Comparison of ENCODE assay signal across 9 cellular contexts in the genomic region with DNA sequence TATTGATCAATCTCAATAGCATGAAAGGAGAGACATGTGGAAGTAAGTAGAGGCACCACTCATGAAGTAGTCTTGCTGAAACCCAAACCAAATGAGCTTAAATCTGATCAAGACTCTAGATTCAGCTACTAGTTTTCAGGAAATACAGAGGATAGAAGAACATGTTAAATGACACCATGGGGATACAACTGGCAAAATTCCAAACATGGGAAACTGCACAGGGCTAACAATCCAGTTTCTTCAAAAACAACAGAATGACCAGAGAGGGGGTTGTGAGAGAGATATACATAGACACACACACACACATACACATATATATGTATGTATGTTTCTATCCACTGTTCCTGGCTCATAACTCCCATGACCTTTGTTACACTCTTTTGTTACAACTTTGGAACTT.
"Had no signal": no experiment of that assay in that cellular context is flagged by ENCODE, and none has a peak within 500 bp of the region (broad histone marks: within the 10 kb centered on the region; RNA-seq: fewer than 3 reads in every experiment).

No MANE protein-coding gene starts in this region.

- ATAC-seq: HCT116, HepG2 had no signal

- H3K4me1 ChIP-seq: HAP-1 had no signal

- H2AFZ ChIP-seq: GM23248 had no signal

- H3K4me3 Mint-ChIP-seq: IgD-negative memory B cell had no signal

- H3K27ac Mint-ChIP-seq: IgD-negative memory B cell had no signal

- DNase-seq: GM23248, GOT3, H7, KBM-7 had no signal

- H3K9ac ChIP-seq: GM23248, KMS-11 had no signal

- H3K27ac ChIP-seq: GM23248, KMS-11 had no signal

- H3K9me3 ChIP-seq: HAP-1 had no signal

- H3K4me2 ChIP-seq: KMS-11 had no signal

- FAIRE-seq: HepG2 had no signal

- H3K36me3 Mint-ChIP-seq: IgD-negative memory B cell had no signal

- H3K4me3 ChIP-seq: GM23248, HAP-1 had no signal

- H3K36me3 ChIP-seq: HAP-1 had no signal
